Comparison of ENCODE assay signal across 9 cellular contexts in the genomic region with DNA sequence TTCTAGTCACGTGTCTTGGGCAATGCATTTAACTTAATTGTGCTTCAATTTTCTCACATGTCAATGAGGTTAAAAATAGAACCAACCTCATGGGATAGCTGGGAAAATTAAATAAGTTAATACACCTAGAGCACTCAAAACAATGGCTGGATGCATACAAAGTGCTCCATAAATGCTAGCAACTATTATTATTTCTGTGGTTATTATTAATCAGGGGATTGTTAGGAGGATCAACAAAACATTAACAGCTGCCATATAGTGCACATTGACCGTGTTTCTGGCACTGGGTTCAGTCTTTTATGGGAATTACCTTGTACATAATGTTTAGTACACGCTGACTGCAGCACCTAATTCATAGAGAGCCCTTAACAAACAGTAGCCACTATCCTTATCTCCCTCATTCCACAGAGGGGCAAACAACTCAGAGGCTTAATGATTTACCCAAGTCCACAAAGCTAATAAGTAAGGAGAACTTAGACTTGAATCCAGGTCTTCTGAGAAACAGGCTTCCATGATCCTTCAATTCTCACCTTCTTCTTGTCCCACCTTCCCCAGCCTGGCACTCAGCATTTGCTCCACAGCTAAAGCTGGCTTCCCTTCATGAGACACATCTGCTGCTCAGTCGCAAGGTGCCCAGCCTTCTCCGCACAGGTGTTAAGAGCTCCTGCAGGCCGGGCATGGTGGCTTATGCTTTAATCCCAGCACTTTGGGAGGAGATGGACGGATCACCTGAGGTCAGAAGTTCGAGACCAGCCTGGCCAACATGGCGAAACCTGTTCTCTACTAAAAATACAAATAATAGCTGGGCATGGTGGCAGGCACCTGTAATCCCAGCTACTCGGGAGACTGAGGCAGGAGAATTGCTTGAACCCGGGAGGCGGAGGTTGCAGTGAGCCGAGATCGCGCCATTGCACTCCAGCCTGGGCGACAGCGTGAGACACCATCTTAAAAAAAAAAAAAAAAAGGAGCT.
DNase-seq lines count a peak whose midpoint lies in the region; ATAC-seq and TF ChIP-seq lines count a peak whose summit lies in the region.
"Had no signal": no experiment of that assay in that cellular context is flagged by ENCODE, and none has a peak within 500 bp of the region (broad histone marks: within the 10 kb centered on the region; RNA-seq: fewer than 3 reads in every experiment).

No MANE protein-coding gene starts in this region.

- H3K36me3 Mint-ChIP-seq in Calu3 (ENCODE audit: insufficient read depth, unreplicated experiment) (peaks cover 8% of the 10 kb centered on the region), progenitor cell of endocrine pancreas (ENCODE audit: insufficient read depth) (peaks cover 10% of the 10 kb centered on the region)
- H3K36me3 Mint-ChIP-seq in activated naive CD4-positive, alpha-beta T cell treated with anti-CD3 and anti-CD28 coated beads for 36 hours (ENCODE audit: low read depth) = peaks cover 3% of the 10 kb centered on the region

- no peak overlapping the region for H3K4me3 Mint-ChIP-seq in Calu3 (ENCODE audit: low read depth, unreplicated experiment)
- H3K4me3 Mint-ChIP-seq in progenitor cell of endocrine pancreas (ENCODE audit: low read depth) = no peak overlapping the region
- no peak overlapping the region for H3K4me3 Mint-ChIP-seq in activated naive CD4-positive, alpha-beta T cell treated with anti-CD3 and anti-CD28 coated beads for 36 hours

- no peak for TF ChIP-seq POLR2A in erythroblast (IDR thresholded peaks at IDR 0.05; ENCODE audit: low read length)

- H3K9me3 Mint-ChIP-seq in Calu3 (ENCODE audit: low read depth, unreplicated experiment) (peaks cover 2% of the 10 kb centered on the region), progenitor cell of endocrine pancreas (ENCODE audit: low read depth) (peaks cover 7% of the 10 kb centered on the region)
- peaks cover 4% of the 10 kb centered on the region for H3K9me3 Mint-ChIP-seq in activated naive CD4-positive, alpha-beta T cell treated with anti-CD3 and anti-CD28 coated beads for 36 hours

- no peak for ATAC-seq in HG02763 (IDR thresholded peaks at IDR 0.05; ENCODE audit: unreplicated experiment)

- CTCF ChIA-PET in Calu3 (lab: Charles Lee) = interaction anchor here (0.5 to 1.0 kb wide), 2 partner anchors 139 to 204 kb away, joined by 3 to 4 read pairs; no protein-coding TSS in a partner anchor
- CTCF ChIA-PET in activated naive CD4-positive, alpha-beta T cell treated with anti-CD3 and anti-CD28 coated beads for 36 hours (lab: Charles Lee) = no interaction called here

- DNase-seq in Calu3 = no peak
- DNase-seq in NCI-H748 (lab: John Stamatoyannopoulos, UW; ENCODE audit: unreplicated experiment) = peak; percentile 79
- DNase-seq in erythroblast (lab: John Stamatoyannopoulos, UW) = peak; percentile 61
- DNase-seq in progenitor cell of endocrine pancreas (ENCODE audit: low spot score, unreplicated experiment) = no peak
- no peak for DNase-seq in cerebellar cortex (ENCODE audit: low spot score)
- DNase-seq in NCI-H446 (lab: John Stamatoyannopoulos, UW) = no peak
- DNase-seq in activated naive CD4-positive, alpha-beta T cell treated with anti-CD3 and anti-CD28 coated beads for 36 hours = no peak
- DNase-seq: activated CD4-positive, alpha-beta T cell treated with anti-CD3 and anti-CD28 coated beads, Interleukin-2, amount 50 U/mL, for 4 hours had no signal

- intact Hi-C loops in Calu3 (cut with micrococcal nuclease; ENCODE audit: unreplicated experiment) = loop anchor here (5.0 kb wide), 1 partner anchor 87 kb away; no protein-coding TSS in a partner anchor
- intact Hi-C loops in activated naive CD4-positive, alpha-beta T cell treated with anti-CD3 and anti-CD28 coated beads for 36 hours (cut with micrococcal nuclease) = no loop called here

- H3K27ac Mint-ChIP-seq in Calu3 (ENCODE audit: unreplicated experiment) = peak overlapping the region; percentile 63
- H3K27ac Mint-ChIP-seq in progenitor cell of endocrine pancreas = peak overlapping the region; percentile 87
- no peak overlapping the region for H3K27ac Mint-ChIP-seq in activated naive CD4-positive, alpha-beta T cell treated with anti-CD3 and anti-CD28 coated beads for 36 hours

- peaks cover 27% of the 10 kb centered on the region for H3K4me1 Mint-ChIP-seq in Calu3 (ENCODE audit: low read depth, unreplicated experiment)
- H3K4me1 Mint-ChIP-seq in progenitor cell of endocrine pancreas (ENCODE audit: low read depth) = peaks cover 35% of the 10 kb centered on the region
- peaks cover 24% of the 10 kb centered on the region for H3K4me1 Mint-ChIP-seq in activated naive CD4-positive, alpha-beta T cell treated with anti-CD3 and anti-CD28 coated beads for 36 hours (ENCODE audit: low read depth)

- TF ChIP-seq CTCF in Calu3 (IDR thresholded peaks at IDR 0.05; ENCODE audit: unreplicated experiment) = no peak
- no peak for TF ChIP-seq CTCF in progenitor cell of endocrine pancreas (IDR thresholded peaks at IDR 0.05; ENCODE audit: unreplicated experiment)

- H3K27me3 Mint-ChIP-seq in Calu3 (ENCODE audit: unreplicated experiment) (no peaks in the 10 kb centered on the region), progenitor cell of endocrine pancreas (peaks cover 17% of the 10 kb centered on the region)
- H3K27me3 Mint-ChIP-seq in activated naive CD4-positive, alpha-beta T cell treated with anti-CD3 and anti-CD28 coated beads for 36 hours (ENCODE audit: low read depth) = peaks cover 2% of the 10 kb centered on the region

- BruUV-seq in Calu3 (replicated peaks; lab: Mats Ljungman, UMichigan) = no TSS peak

Comparison
In these comparisons a context has a peak if more than half of its experiments do, and no peak if none do; other contexts are left out.
1. DNase-seq: peak in NCI-H748 (single experiment) and erythroblast (2 of 2); none in Calu3 (single experiment), progenitor cell of endocrine pancreas (single experiment), cerebellar cortex (single experiment), NCI-H446 (0 of 2) and activated naive CD4-positive, alpha-beta T cell treated with anti-CD3 and anti-CD28 coated beads for 36 hours (single experiment).